Comparison of ENCODE assay signal across 8 cellular contexts in genomic region chr3:139329364-139329850, GRCh38. TPM values are rescaled to one million over a fixed set of nuclear protein-coding genes. Genes with fewer than 3 reads are reported as not detected.
DNase-seq lines count a peak whose midpoint lies in the region; ATAC-seq and TF ChIP-seq lines count a peak whose summit lies in the region.

No MANE protein-coding gene starts in this region.

- H3K9me3 Mint-ChIP-seq in naive thymus-derived CD8-positive, alpha-beta T cell, result no peaks in the 10 kb centered on the region
- H3K9me3 Mint-ChIP-seq in stimulated activated naive B cell treated with anti-CD40 and anti-IgM and Interleukin-4, amounts not matched to agents 10 μg/mL and 1 μg/mL and 100 μg/mL, for 72 hours, result no peaks in the 10 kb centered on the region

- H3K9ac ChIP-seq in HUES64 (ENCODE audit: low read depth, low read length), result no peak overlapping the region

- H3K4me3 ChIP-seq in HUES64 (ENCODE audit: low read length) (peak overlapping the region; percentile 43), esophagus muscularis mucosa (peak overlapping the region in 3 of 4 donors; percentile 10 to 25 (median 24))

- 12% methylated on average over 25 of the region's 25 CpGs for WGBS in HUES64
- 19% methylated on average over 12 of the region's 25 CpGs for WGBS in esophagus muscularis mucosa

- DNase-seq in DMS53 treated with DMSO at 0.1 percent for 48 hours (lab: John Stamatoyannopoulos, UW; ENCODE audit: unreplicated experiment) (peak; percentile 54), OCI-M1 (lab: John Stamatoyannopoulos, UW) (peak; percentile 96), activated T-cell treated with anti-CD3 and anti-CD28 coated beads for 24 hours (ENCODE audit: low read depth) (peak; percentile 84), esophagus muscularis mucosa (ENCODE audit: extremely low spot score) (no peak)
- peak; percentile 70 to 91 (median 82) for DNase-seq in naive thymus-derived CD8-positive, alpha-beta T cell
- DNase-seq in stimulated activated naive B cell treated with anti-CD40 and anti-IgM and Interleukin-4, amounts not matched to agents 10 μg/mL and 1 μg/mL and 100 μg/mL, for 72 hours, result peak; percentile 76

- TF ChIP-seq POLR2A in esophagus muscularis mucosa (IDR thresholded peaks at IDR 0.05; ENCODE audit: low read depth), result no peak

- peaks cover 17 to 37% (median 32%) of the 10 kb centered on the region in 5 donors for H3K27me3 Mint-ChIP-seq in naive thymus-derived CD8-positive, alpha-beta T cell
- peaks cover 35 to 46% of the 10 kb centered on the region in 2 donors for H3K27me3 Mint-ChIP-seq in stimulated activated naive B cell treated with anti-CD40 and anti-IgM and Interleukin-4, amounts not matched to agents 10 μg/mL and 1 μg/mL and 100 μg/mL, for 72 hours

- H3K4me1 Mint-ChIP-seq in naive thymus-derived CD8-positive, alpha-beta T cell, result peaks cover 4 to 23% (median 20%) of the 10 kb centered on the region in 4 donors
- H3K4me1 Mint-ChIP-seq in stimulated activated naive B cell treated with anti-CD40 and anti-IgM and Interleukin-4, amounts not matched to agents 10 μg/mL and 1 μg/mL and 100 μg/mL, for 72 hours, result peaks cover 11 to 17% of the 10 kb centered on the region in 2 donors

- peak; percentile 98 for ATAC-seq in GM21529 (IDR thresholded peaks at IDR 0.05; ENCODE audit: unreplicated experiment)
- peak; percentile 97 to 99 for ATAC-seq in naive thymus-derived CD8-positive, alpha-beta T cell
- ATAC-seq in stimulated activated naive B cell treated with anti-CD40 and anti-IgM and Interleukin-4, amounts not matched to agents 10 μg/mL and 1 μg/mL and 100 μg/mL, for 72 hours (replicated peaks), result peak; percentile 98 to 99

- intact Hi-C loops in esophagus muscularis mucosa (cut with DNase I), result loop anchor here (2.0 kb wide), 2 partner anchors 219 to 393 kb away; no protein-coding TSS in a partner anchor

- H3K9me3 ChIP-seq in HUES64 (ENCODE audit: insufficient read depth, low read depth, low read length) (no peaks in the 10 kb centered on the region), esophagus muscularis mucosa (no peaks in the 10 kb centered on the region)

- peak; percentile 90 to 98 (median 98) for TF ChIP-seq CTCF in esophagus muscularis mucosa (IDR thresholded peaks at IDR 0.05)

- peak overlapping the region; percentile 41 to 80 (median 70) for H3K4me3 Mint-ChIP-seq in naive thymus-derived CD8-positive, alpha-beta T cell
- peak overlapping the region; percentile 62 to 70 for H3K4me3 Mint-ChIP-seq in stimulated activated naive B cell treated with anti-CD40 and anti-IgM and Interleukin-4, amounts not matched to agents 10 μg/mL and 1 μg/mL and 100 μg/mL, for 72 hours

- H3K27ac ChIP-seq in HUES64 (ENCODE audit: low read depth, low read length) (no peak overlapping the region), esophagus muscularis mucosa (replicated peaks in 1 of 4) (no peak overlapping the region)

- no peaks in the 10 kb centered on the region for H3K36me3 Mint-ChIP-seq in naive thymus-derived CD8-positive, alpha-beta T cell
- no peaks in the 10 kb centered on the region for H3K36me3 Mint-ChIP-seq in stimulated activated naive B cell treated with anti-CD40 and anti-IgM and Interleukin-4, amounts not matched to agents 10 μg/mL and 1 μg/mL and 100 μg/mL, for 72 hours

- H3K36me3 ChIP-seq in HUES64 (ENCODE audit: insufficient read depth, low read length) (no peaks in the 10 kb centered on the region), esophagus muscularis mucosa (no peaks in the 10 kb centered on the region)

- H3K27ac Mint-ChIP-seq in naive thymus-derived CD8-positive, alpha-beta T cell, result peak overlapping the region in 4 of 10 donors; percentile 2 to 87 (median 14)
- H3K27ac Mint-ChIP-seq in stimulated activated naive B cell treated with anti-CD40 and anti-IgM and Interleukin-4, amounts not matched to agents 10 μg/mL and 1 μg/mL and 100 μg/mL, for 72 hours, result no peak overlapping the region

- TF ChIP-seq EP300 in esophagus muscularis mucosa (IDR thresholded peaks at IDR 0.05), result no peak

- H3K4me1 ChIP-seq in HUES64 (ENCODE audit: insufficient read depth, low read length) (no peaks in the 10 kb centered on the region), esophagus muscularis mucosa (peaks cover 0 to 8% (median 7%) of the 10 kb centered on the region in 4 donors)

- H3K27me3 ChIP-seq in HUES64 (ENCODE audit: insufficient read depth, low read length) (peaks cover 50% of the 10 kb centered on the region), esophagus muscularis mucosa (peaks cover 0 to 38% (median 0%) of the 10 kb centered on the region in 4 donors)

- POLR2A ChIA-PET in naive thymus-derived CD8-positive, alpha-beta T cell (lab: Charles Lee), result no interaction called here

RNA-seq across cellular contexts. Expression of gene MRPS22, which starts 14.4 kb away (rescaled TPM):
- polyA plus RNA-seq in HUES64 (2013, experiment 1 of 2), result 52.1 TPM
- polyA plus RNA-seq in HUES64 (2013, experiment 2 of 2), result 51.1 TPM
- 10 to 100 TPM; 37.0 to 50.9 (median 45.8) TPM for total RNA-seq in esophagus muscularis mucosa
- total RNA-seq in naive thymus-derived CD8-positive, alpha-beta T cell, result 10 to 100 TPM; 37.2 to 41.2 TPM
- 10 to 100 TPM; 33.6 to 43.8 (median 42.1) TPM for polyA plus RNA-seq in naive thymus-derived CD8-positive, alpha-beta T cell
